8 cellular contexts compared by ENCODE assay signal in the genomic region with DNA sequence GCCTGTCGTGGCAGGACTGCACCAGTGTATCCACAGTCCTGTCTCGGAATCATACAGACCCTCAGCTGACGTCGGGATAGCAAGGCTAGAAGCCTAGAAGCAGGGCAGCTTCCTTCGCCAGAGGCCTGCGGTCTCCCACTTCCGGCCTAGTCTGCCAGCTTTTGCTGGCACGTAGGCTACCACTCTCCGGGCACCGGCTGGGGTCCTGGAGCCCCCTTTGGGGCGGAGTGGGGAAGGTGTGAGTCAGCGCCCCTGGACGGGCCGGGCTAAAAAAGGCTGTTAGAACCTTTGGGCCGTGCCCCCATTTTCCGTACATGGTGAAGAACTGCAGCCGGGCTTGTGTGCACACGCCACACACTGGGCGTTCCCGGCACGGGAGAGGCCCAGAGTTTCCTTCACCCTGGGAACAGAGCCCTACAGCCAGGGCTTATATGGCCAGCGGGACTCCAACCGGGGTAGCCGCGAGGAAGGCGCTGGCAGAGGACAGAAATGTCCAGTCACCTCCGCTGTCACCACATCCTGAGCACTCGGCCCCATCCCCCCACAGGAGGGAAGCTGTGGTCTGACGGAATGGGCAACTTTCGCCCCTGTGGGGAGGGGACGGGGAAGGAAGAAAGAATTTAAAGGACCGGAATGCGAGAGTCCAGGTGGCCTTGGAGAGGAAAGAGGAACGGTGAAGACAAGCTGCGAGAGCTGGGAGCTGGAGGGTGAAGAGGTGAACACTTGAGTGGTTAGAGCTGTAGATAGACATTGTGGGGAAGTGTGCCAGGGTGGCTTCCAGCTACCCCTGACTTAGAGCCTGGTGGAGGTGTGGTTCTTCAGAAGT. TPM values are rescaled to one million over a fixed set of nuclear protein-coding genes. Genes with fewer than 3 reads are reported as not detected.
DNase-seq lines count a peak whose midpoint lies in the region; ATAC-seq and TF ChIP-seq lines count a peak whose summit lies in the region.

No MANE protein-coding gene starts in this region.

- H3K9me3 Mint-ChIP-seq in central memory CD8-positive, alpha-beta T cell: no peaks in the 10 kb centered on the region

- peak overlapping the region; percentile 91 for H3K27ac Mint-ChIP-seq in central memory CD8-positive, alpha-beta T cell (ENCODE audit: low read depth)

- no peaks in the 10 kb centered on the region for H3K27me3 Mint-ChIP-seq in central memory CD8-positive, alpha-beta T cell

- peak overlapping the region; percentile 48 for H3K4me3 ChIP-seq in WI38 (ENCODE audit: low read depth, low read length)

- H3K4me3 Mint-ChIP-seq in central memory CD8-positive, alpha-beta T cell: peak overlapping the region; percentile 84

- peaks cover 30% of the 10 kb centered on the region for H3K4me1 Mint-ChIP-seq in central memory CD8-positive, alpha-beta T cell

- ATAC-seq in GM19025 (IDR thresholded peaks at IDR 0.05; ENCODE audit: low read depth, unreplicated experiment) (peak; percentile 28), GM18505 (IDR thresholded peaks at IDR 0.05; ENCODE audit: unreplicated experiment) (no peak)
- ATAC-seq in central memory CD8-positive, alpha-beta T cell (replicated peaks; ENCODE audit: extremely low read depth, poor library complexity, severe bottlenecking): peak; percentile 26

- no peak for TF ChIP-seq POLR2A in GM18505 (IDR thresholded peaks at IDR 0.05; ENCODE audit: borderline replicate concordance, extremely low read depth, insufficient read depth, insufficient read length)

- H3K36me3 Mint-ChIP-seq in central memory CD8-positive, alpha-beta T cell (ENCODE audit: insufficient read depth): peaks cover 5% of the 10 kb centered on the region

- DNase-seq in M059J (ENCODE audit: low read depth) (peak; percentile 96), left kidney (ENCODE audit: low read depth, low spot score) (peak; percentile 44), NCI-H226 (no peak)
- peak; percentile 42 to 46 for DNase-seq in central memory CD8-positive, alpha-beta T cell (ENCODE audit: low spot score in 2 of 2)
- DNase-seq in stimulated activated CD8-positive, alpha-beta memory T cell treated with anti-CD3 and anti-CD28 coated beads, Interleukin-15, amount 100 ng/mL, for 48 hours (ENCODE audit: low read depth in 2 of 2): peak; percentile 56 to 65

- TF ChIP-seq CTCF in WI38 (IDR thresholded peaks at IDR 0.05; ENCODE audit: low read depth, low read length): no peak

RNA-seq across cellular contexts. Expression of a gene that starts 4.6 kb away (rescaled TPM):
- total RNA-seq in M059J (2014; rRNA removed; shearing (Covaris generic)): 0.10 and 4.3 TPM in 2 replicates

RNA-seq across cellular contexts. Expression of a gene that starts 4.6 kb away (rescaled TPM):
- 147 and 217 TPM in 2 replicates for total RNA-seq in M059J (2014; rRNA removed; shearing (Covaris generic))

RNA-seq across cellular contexts. Expression of a gene that starts 19.0 kb away (rescaled TPM):
- 5.8 and 14.9 TPM in 2 replicates for total RNA-seq in M059J (2014; rRNA removed; shearing (Covaris generic))

RNA-seq across cellular contexts. Expression of a gene that starts 32.9 kb away (rescaled TPM):
- 0.25 and 0.54 TPM in 2 replicates for total RNA-seq in M059J (2014; rRNA removed; shearing (Covaris generic))

RNA-seq across cellular contexts. Expression of a gene that starts 43.6 kb away (rescaled TPM):
- 35.9 and 49.1 TPM in 2 replicates for total RNA-seq in M059J (2014; rRNA removed; shearing (Covaris generic))
